Comparison of ENCODE assay signal across 10 cellular contexts in genomic region chr13:75788494-75788991, GRCh38.
A peak's percentile ranks its signal among the peaks of the same experiment; 100 is the strongest.
DNase-seq lines count a peak whose midpoint lies in the region; ATAC-seq, FAIRE-seq and TF ChIP-seq lines count a peak whose summit lies in the region.
"Had no signal": no experiment of that assay in that cellular context is flagged by ENCODE, and none has a peak within 500 bp of the region (broad histone marks: within the 10 kb centered on the region; RNA-seq: fewer than 3 reads in every experiment).

No MANE protein-coding gene starts in this region.

- no peak for ATAC-seq in GM18861 (IDR thresholded peaks at IDR 0.05; ENCODE audit: unreplicated experiment)
- ATAC-seq: activated naive CD4-positive, alpha-beta T cell treated with anti-CD3 and anti-CD28 coated beads, Interleukin-2, amount 50 U/mL, for 72 hours had no signal

- H3K27ac ChIP-seq in kidney (ENCODE audit: low read depth in 2 of 2, low read length in 2 of 2) (peak overlapping the region; percentile 33 to 68), thyroid gland (peak overlapping the region; percentile 13 to 63 (median 58))

- H3K9ac ChIP-seq in kidney (ENCODE audit: low read length in 2 of 2), result no peak overlapping the region

- H3K27me3 ChIP-seq in thyroid gland, result no peaks in the 10 kb centered on the region

- peak; percentile 80 for DNase-seq in HS-27A (ENCODE audit: low read depth)
- DNase-seq in amniotic epithelial cell (ENCODE audit: low read depth), result peak; percentile 91
- no peak for DNase-seq in kidney
- DNase-seq in thyroid gland, result peak; percentile 58 to 60
- no peak for DNase-seq in amniotic stem cell (lab: John Stamatoyannopoulos, UW)
- DNase-seq in stimulated activated naive CD4-positive, alpha-beta T cell (lab: John Stamatoyannopoulos, UW), result no peak
- no peak for DNase-seq in NCI-H82 (lab: John Stamatoyannopoulos, UW)
- DNase-seq: stimulated activated CD4-positive, alpha-beta T cell treated with anti-CD3 and anti-CD28 coated beads, Interleukin-4, amount 100 ng/mL, for 4 hours had no signal

- no peak overlapping the region for H3K4me3 ChIP-seq in kidney (ENCODE audit: low read length in 2 of 2)
- no peak overlapping the region for H3K4me3 ChIP-seq in thyroid gland (replicated peaks in 1 of 3)

- FAIRE-seq in kidney (lab: Jason Lieb, UNC), result no peak

- TF ChIP-seq POLR2A in thyroid gland (IDR thresholded peaks at IDR 0.05), result no peak

- intact Hi-C loops in kidney (cut with DNase I) (no loop called here), thyroid gland (cut with DNase I) (no loop called here)

- H3K9me3 ChIP-seq in kidney (ENCODE audit: control insufficient read depth in 1 of 2, low read length in 2 of 2), result no peaks in the 10 kb centered on the region
- no peaks in the 10 kb centered on the region for H3K9me3 ChIP-seq in thyroid gland

- 36 to 46% methylated on average over 3 of the region's 3 CpGs for WGBS in thyroid gland, 2 donors

- no peaks in the 10 kb centered on the region for H3K36me3 ChIP-seq in kidney (ENCODE audit: control insufficient read depth in 1 of 2, insufficient read depth in 2 of 2, low read length in 2 of 2)
- H3K36me3 ChIP-seq in thyroid gland, result no peaks in the 10 kb centered on the region

- TF ChIP-seq CTCF in kidney (IDR thresholded peaks at IDR 0.05; ENCODE audit: borderline replicate concordance, extremely low read depth, insufficient read depth) (no peak), thyroid gland (IDR thresholded peaks at IDR 0.05) (no peak)

- peaks cover 22 to 47% of the 10 kb centered on the region in 2 donors for H3K4me1 ChIP-seq in kidney (ENCODE audit: control insufficient read depth in 1 of 2, insufficient read depth in 1 of 2, low read depth in 1 of 2, low read length in 2 of 2)
- H3K4me1 ChIP-seq in thyroid gland, result peaks cover 46 to 58% of the 10 kb centered on the region in 2 donors

Comparison
In these comparisons a context has a peak if more than half of its experiments do, and no peak if none do; other contexts are left out.
1. DNase-seq: peak in HS-27A (single experiment), amniotic epithelial cell (single experiment) and thyroid gland (2 of 2); none in kidney (single experiment), amniotic stem cell (single experiment), stimulated activated naive CD4-positive, alpha-beta T cell (0 of 6) and NCI-H82 (single experiment).